19 cellular contexts compared by ENCODE assay signal in genomic region chr6:38302081-38302480, GRCh38.
DNase-seq lines count a peak whose midpoint lies in the region; ATAC-seq, FAIRE-seq and TF ChIP-seq lines count a peak whose summit lies in the region.
"Had no signal": no experiment of that assay in that cellular context is flagged by ENCODE, and none has a peak within 500 bp of the region (broad histone marks: within the 10 kb centered on the region; RNA-seq: fewer than 3 reads in every experiment).

No MANE protein-coding gene starts in this region.

- H3F3A ChIP-seq in PC-3 (ENCODE audit: low read length, unreplicated experiment), result no peaks in the 10 kb centered on the region

- ATAC-seq in PC-3 (peak; percentile 46), HG03045 (IDR thresholded peaks at IDR 0.05; ENCODE audit: unreplicated experiment) (no peak), HG02973 (IDR thresholded peaks at IDR 0.05; ENCODE audit: unreplicated experiment) (no peak)
- ATAC-seq: A549, HepG2, Panc1 had no signal

- no peak overlapping the region for H4K5ac ChIP-seq in H9 (ENCODE audit: insufficient read length, low read depth, low read length)

- no peak overlapping the region for H3K4me3 ChIP-seq in PC-3 (ENCODE audit: low read length)
- no peak overlapping the region for H3K4me3 ChIP-seq in endothelial cell of umbilical vein (replicated peaks in 1 of 3; ENCODE audit: insufficient read depth in 1 of 3, low read depth in 1 of 3, low read length in 3 of 3)
- H3K4me3 ChIP-seq: A549 had no signal

- no peak overlapping the region for H3K9ac ChIP-seq in H9 (ENCODE audit: extremely low read depth, insufficient read length, low read length)
- no peak overlapping the region for H3K9ac ChIP-seq in PC-3 (ENCODE audit: low read length)
- no peak overlapping the region for H3K9ac ChIP-seq in endothelial cell of umbilical vein (replicated peaks; ENCODE audit: extremely low read depth, insufficient read depth, low read length)

- H3K36me3 ChIP-seq in PC-3 (ENCODE audit: low read depth, low read length), result no peaks in the 10 kb centered on the region
- H3K36me3 ChIP-seq in endothelial cell of umbilical vein (ENCODE audit: control insufficient read depth in 2 of 2, extremely low read depth in 1 of 2, insufficient read depth in 2 of 2, low read length in 2 of 2), result no peaks in the 10 kb centered on the region

- H3T11ph ChIP-seq in H9 (ENCODE audit: low read length), result no peak overlapping the region

- no peak overlapping the region for H3K27ac ChIP-seq in H9 (ENCODE audit: insufficient read length, low read depth, low read length)
- H3K27ac ChIP-seq in PC-3 (ENCODE audit: low read length), result no peak overlapping the region
- H3K27ac ChIP-seq in endothelial cell of umbilical vein (ENCODE audit: insufficient read depth, low read depth, low read length), result no peak overlapping the region
- H3K27ac ChIP-seq: A549 had no signal

- H2BK5ac ChIP-seq in H9 (ENCODE audit: insufficient read length, low read length), result no peak overlapping the region

- intact Hi-C loops in PC-3 (cut with micrococcal nuclease), result no loop called here
- intact Hi-C loops in endothelial cell of umbilical vein (cut with micrococcal nuclease), result no loop called here

- H3K9me1 ChIP-seq in endothelial cell of umbilical vein (replicated peaks; ENCODE audit: control insufficient read depth, extremely low read depth, insufficient read depth, low read length), result no peaks in the 10 kb centered on the region

- dilution Hi-C loops in endothelial cell of umbilical vein (cut with MboI; ENCODE audit: extremely low pct_ligation_motif_present, low sequenced_read_pairs), result no loop called here

- no CpG with 5 or more reads among the region's 1 CpG for WGBS in H9 (ENCODE audit: extremely low coverage, insufficient read length, low lambda C conversion rate)

- TF ChIP-seq CTCF in H9 (conservative IDR thresholded peaks at IDR 0.05) (no peak), PC-3 (conservative IDR thresholded peaks at IDR 0.05; ENCODE audit: low read depth, low read length) (no peak), endothelial cell of umbilical vein (IDR thresholded peaks at IDR 0.05; ENCODE audit: extremely low read depth in 1 of 2, insufficient read depth in 1 of 2, low read depth in 1 of 2, low read length in 2 of 2) (no peak)

- no peak overlapping the region for H3K18ac ChIP-seq in H9 (ENCODE audit: insufficient read length, low read depth, low read length)

- H3K27me3 ChIP-seq in H9 (ENCODE audit: insufficient read depth, low read length) (no peaks in the 10 kb centered on the region), PC-3 (ENCODE audit: low read length) (no peaks in the 10 kb centered on the region), endothelial cell of umbilical vein (ENCODE audit: control insufficient read depth in 2 of 2, insufficient read depth in 2 of 2, low read length in 2 of 2) (no peaks in the 10 kb centered on the region)

- no peak overlapping the region for H2BK120ac ChIP-seq in H9 (ENCODE audit: low read depth, low read length, poor library complexity, severe bottlenecking)

- no peaks in the 10 kb centered on the region for H3K23me2 ChIP-seq in H9 (ENCODE audit: insufficient read length, low read depth, low read length, poor library complexity, severe bottlenecking)

- no peaks in the 10 kb centered on the region for H3K9me2 ChIP-seq in PC-3 (replicated peaks; ENCODE audit: low read length)

- FAIRE-seq in endothelial cell of umbilical vein (lab: Jason Lieb, UNC), result no peak
- FAIRE-seq: HepG2 had no signal

- peaks cover 0 to 5% (median 0%) of the 10 kb centered on the region in 3 experiments; a peak in 1 of 7 replicates for H3K36me3 Mint-ChIP-seq in H9 (ENCODE audit: insufficient read depth in 1 of 3, low read depth in 3 of 3)

- no peaks in the 10 kb centered on the region for H3K4me1 ChIP-seq in H9 (ENCODE audit: insufficient read depth, low read length)
- peaks cover 11% of the 10 kb centered on the region for H3K4me1 ChIP-seq in PC-3 (ENCODE audit: insufficient read depth, low read length)
- no peaks in the 10 kb centered on the region for H3K4me1 ChIP-seq in endothelial cell of umbilical vein (ENCODE audit: control insufficient read depth, extremely low read depth, insufficient read depth, low read length)
- H3K4me1 ChIP-seq: A549, Caco-2 had no signal

- H3K79me2 ChIP-seq in H9 (ENCODE audit: insufficient read depth, low read length) (no peaks in the 10 kb centered on the region), PC-3 (ENCODE audit: low read length) (no peaks in the 10 kb centered on the region), endothelial cell of umbilical vein (ENCODE audit: control insufficient read depth, insufficient read depth, low read length) (no peaks in the 10 kb centered on the region)

- no peak overlapping the region for H3K23ac ChIP-seq in H9 (ENCODE audit: insufficient read length, low read depth, low read length)

- no peaks in the 10 kb centered on the region for H3K27me3 Mint-ChIP-seq in H9 (ENCODE audit: low read depth)
- H3K27me3 Mint-ChIP-seq: CD4-positive, alpha-beta T cell had no signal

- POLR2A ChIA-PET in PC-3 (lab: Charles Lee; ENCODE audit: unreplicated experiment), result no interaction called here
- POLR2A ChIA-PET in endothelial cell of umbilical vein (lab: Charles Lee), result no interaction called here

- H4K91ac ChIP-seq in H9 (ENCODE audit: insufficient read length, low read depth, low read length), result no peak overlapping the region

- H3K4me2 ChIP-seq in H9 (ENCODE audit: insufficient read depth, insufficient read length, low read length), result no peak overlapping the region
- H3K4me2 ChIP-seq in PC-3 (ENCODE audit: low read length), result no peak overlapping the region
- H3K4me2 ChIP-seq in endothelial cell of umbilical vein (ENCODE audit: insufficient read depth, low read length), result no peak overlapping the region
- H3K4me2 ChIP-seq: A549 had no signal

- no peak overlapping the region for H3K4ac ChIP-seq in H9 (ENCODE audit: low read depth, low read length)

- H3K14ac ChIP-seq in H9 (ENCODE audit: insufficient read depth, low read length), result no peak overlapping the region

- H2AK5ac ChIP-seq in H9 (ENCODE audit: insufficient read length, low read length), result no peak overlapping the region

- no peaks in the 10 kb centered on the region; a peak in 3 of 5 replicates for H3K9me3 Mint-ChIP-seq in H9

- H2BK20ac ChIP-seq in H9 (ENCODE audit: low read depth, low read length, poor library complexity, severe bottlenecking), result no peak overlapping the region

- CTCF ChIA-PET in PC-3 (lab: Charles Lee), result interaction anchor here (0.6 kb wide), 1 partner anchor 152 kb away, joined by 3 read pairs; no protein-coding TSS in a partner anchor
- CTCF ChIA-PET in endothelial cell of umbilical vein (lab: Charles Lee), result no interaction called here

- peak overlapping the region in 2 of 3 experiments; percentile 0 to 8; a peak in 1 of 7 replicates for H3K27ac Mint-ChIP-seq in H9
- H3K27ac Mint-ChIP-seq: CD4-positive, alpha-beta T cell had no signal

- H2AFZ ChIP-seq in H9 (ENCODE audit: low read length) (no peak overlapping the region), PC-3 (ENCODE audit: low read length) (no peak overlapping the region), endothelial cell of umbilical vein (ENCODE audit: low read depth, low read length) (no peak overlapping the region)

- H3K4me1 Mint-ChIP-seq in H9, result peaks cover 7 to 9% of the 10 kb centered on the region in 2 experiments

- H3K79me1 ChIP-seq in H9 (ENCODE audit: insufficient read depth, low read depth, low read length, poor library complexity, severe bottlenecking), result no peaks in the 10 kb centered on the region

- H2BK12ac ChIP-seq in H9 (ENCODE audit: insufficient read length, low read depth, low read length), result no peak overlapping the region

- no peak for TF ChIP-seq POLR2A in endothelial cell of umbilical vein (IDR thresholded peaks at IDR 0.05; ENCODE audit: low read depth, low read length)

- no peak overlapping the region for H4K8ac ChIP-seq in H9 (replicated peaks; ENCODE audit: insufficient read length, low read depth, low read length)

- no peaks in the 10 kb centered on the region for H4K20me1 ChIP-seq in H9 (ENCODE audit: control insufficient read depth, insufficient read depth, insufficient read length)
- no peaks in the 10 kb centered on the region for H4K20me1 ChIP-seq in PC-3 (ENCODE audit: low read length)
- H4K20me1 ChIP-seq in endothelial cell of umbilical vein (replicated peaks; ENCODE audit: control insufficient read depth, extremely low read depth, insufficient read depth, low read length), result no peaks in the 10 kb centered on the region

- H2BK15ac ChIP-seq in H9 (ENCODE audit: low read depth, low read length), result no peak overlapping the region

- no peaks in the 10 kb centered on the region for H3K9me3 ChIP-seq in H9 (ENCODE audit: control insufficient read depth, low read depth, low read length)
- H3K9me3 ChIP-seq in PC-3 (ENCODE audit: low read length), result no peaks in the 10 kb centered on the region
- no peaks in the 10 kb centered on the region for H3K9me3 ChIP-seq in endothelial cell of umbilical vein (replicated peaks; ENCODE audit: control insufficient read depth, insufficient read depth, low read length)
- H3K9me3 ChIP-seq: A549, Caco-2 had no signal

- BruUV-seq in PC-3 (replicated peaks; lab: Mats Ljungman, UMichigan) (no TSS peak), endothelial cell of umbilical vein (replicated peaks; lab: Mats Ljungman, UMichigan) (no TSS peak)

- no peak overlapping the region for H3K56ac ChIP-seq in H9 (ENCODE audit: insufficient read length, low read depth, low read length)

- no peak overlapping the region for H3K4me3 Mint-ChIP-seq in H9
- H3K4me3 Mint-ChIP-seq: CD4-positive, alpha-beta T cell had no signal

- DNase-seq in H9, result no peak
- DNase-seq in PC-3, result no peak
- DNase-seq in endothelial cell of umbilical vein (ENCODE audit: low read depth, low spot score), result no peak
- peak; percentile 3 for DNase-seq in non-pigmented ciliary epithelial cell (ENCODE audit: low read depth)
- DNase-seq in NOMO-1 treated with dmso at 0.1 percent for 144 hours (lab: John Stamatoyannopoulos, UW; ENCODE audit: unreplicated experiment), result no peak
- DNase-seq: Caco-2; CD4-positive, alpha-beta T cell; DMS153; GF-D8; H7; KG1; NCI-H1417 treated with DMSO at 0.1 percent for 48 hours; NCI-H1930; NCI-H526 had no signal

TF ChIP-seq in endothelial cell of umbilical vein, 7 proteins besides CTCF, POLR2A, EP300 and RAD21:
- TF ChIP-seq FOS (IDR thresholded peaks at IDR 0.05; ENCODE audit: borderline replicate concordance, insufficient read depth, low read length), result peak; percentile 4
- TF ChIP-seq EZH2 (IDR thresholded peaks at IDR 0.05; ENCODE audit: borderline replicate concordance, low read depth, low read length, severe bottlenecking), result no peak
